Comparison of ENCODE assay signal across 27 cellular contexts in the genomic region with DNA sequence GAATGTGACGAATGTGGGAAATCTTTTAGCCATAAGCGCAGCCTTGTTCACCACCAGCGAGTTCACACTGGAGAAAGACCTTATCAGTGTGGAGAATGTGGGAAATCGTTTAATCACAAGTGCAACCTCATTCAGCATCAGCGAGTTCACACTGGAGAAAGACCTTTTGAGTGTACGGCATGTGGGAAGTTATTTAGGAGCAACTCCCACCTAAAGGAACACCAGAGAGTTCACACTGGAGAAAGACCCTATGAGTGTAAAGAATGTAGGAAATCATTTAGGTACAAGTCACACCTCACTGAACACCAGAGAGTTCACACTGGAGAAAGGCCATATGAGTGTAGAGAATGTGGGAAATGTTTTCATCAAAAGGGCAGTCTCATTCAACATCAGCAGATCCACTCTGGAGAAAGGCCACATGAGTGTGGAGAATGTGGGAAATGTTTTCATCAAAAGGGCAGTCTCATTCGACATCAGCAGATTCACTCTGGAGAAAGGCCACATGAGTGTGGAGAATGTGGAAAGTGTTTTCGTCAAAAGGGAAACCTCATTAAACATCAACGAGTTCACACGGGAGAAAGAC.
"Had no signal": no experiment of that assay in that cellular context is flagged by ENCODE, and none has a peak within 500 bp of the region (broad histone marks: within the 10 kb centered on the region; RNA-seq: fewer than 3 reads in every experiment).

No MANE protein-coding gene starts in this region.

- FAIRE-seq: TTC549 had no signal

- DNase-seq: activated CD4-positive, alpha-beta T cell treated with anti-CD3 and anti-CD28 coated beads for 1 hour; activated CD4-positive, alpha-beta T cell treated with anti-CD3 and anti-CD28 coated beads, Interleukin-2, amount 50 U/mL, for 1 hour; activated CD8-positive, alpha-beta T cell treated with anti-CD3 and anti-CD28 coated beads, Interleukin-2, amount 10 ng/mL, durations not matched to agents 7 days and 5 days; activated gamma-delta T cell; activated naive CD4-positive, alpha-beta T cell treated with anti-CD3 and anti-CD28 coated beads, Interleukin-2, amount 50 U/mL, for 16 hours; activated naive CD8-positive, alpha-beta T cell treated with anti-CD3 and anti-CD28 coated beads, Interleukin-2, amount 50 U/mL, for 24 hours; anterior cingulate cortex; body of pancreas; effector CD8-positive, alpha-beta T cell; foreskin keratinocyte; glutamatergic neuron; kidney glomerular epithelial cell; left ventricle myocardium inferior; mammary epithelial cell; ovary; stimulated activated CD4-positive, alpha-beta T cell treated with anti-CD3 and anti-CD28 coated beads, Interleukin-4, amount 100 ng/mL, for 24 hours; stimulated activated naive CD4-positive, alpha-beta T cell treated with Interleukin-2 at 50 U/mL for 16 hours; thyroid gland; upper lobe of right lung; WERI-Rb-1 had no signal

- H3K27me3 Mint-ChIP-seq: activated naive CD8-positive, alpha-beta T cell treated with anti-CD3 and anti-CD28 coated beads, Interleukin-2, amount 50 U/mL, for 24 hours; natural killer cell treated with Interleukin-12 subunit alpha and Interleukin-12 subunit beta and Interleukin-15 and Interleukin-18, amount 100 ng/mL, for 72 hours had no signal

- H3K9me3 ChIP-seq: prostate gland, thyroid gland had no signal

- H3K4me3 Mint-ChIP-seq: activated CD8-positive, alpha-beta T cell treated with anti-CD3 and anti-CD28 coated beads, Interleukin-2, amount 10 ng/mL, durations not matched to agents 7 days and 5 days; activated naive CD8-positive, alpha-beta T cell treated with anti-CD3 and anti-CD28 coated beads, Interleukin-2, amount 50 U/mL, for 24 hours; activated T-helper 1 cell treated with anti-CD3 and anti-CD28 coated beads, Interleukin-12 subunit alpha, Interleukin-12 subunit beta, Interleukin-2, Interleukin-4 antibody, amounts not matched to agents 30 ng/mL and 10 ng/mL and 1 ng/mL, durations not matched to agents 14 hours and 24 hours and 36 hours; mesothelial cell of epicardium; natural killer cell treated with Interleukin-12 subunit alpha and Interleukin-12 subunit beta and Interleukin-15 and Interleukin-18, amount 100 ng/mL, for 72 hours had no signal

- H3K27me3 ChIP-seq: body of pancreas, cardiac muscle cell, foreskin keratinocyte, hepatocyte, ovary, thyroid gland, upper lobe of right lung had no signal

- H2AFZ ChIP-seq: hepatocyte had no signal

- ATAC-seq: activated CD8-positive, alpha-beta T cell treated with anti-CD3 and anti-CD28 coated beads, Interleukin-2, amount 10 ng/mL, durations not matched to agents 7 days and 5 days; activated naive CD8-positive, alpha-beta T cell treated with anti-CD3 and anti-CD28 coated beads, Interleukin-2, amount 50 U/mL, for 24 hours; body of pancreas; foreskin keratinocyte; natural killer cell treated with Interleukin-12 subunit alpha and Interleukin-12 subunit beta and Interleukin-15 and Interleukin-18, amount 100 ng/mL, for 72 hours; upper lobe of right lung had no signal

- H3K4me1 ChIP-seq: body of pancreas, foreskin keratinocyte, prostate gland, upper lobe of right lung had no signal

- H3K4me2 ChIP-seq: hepatocyte had no signal

- H3K27ac ChIP-seq: body of pancreas, cardiac muscle cell, foreskin keratinocyte, hepatocyte, left ventricle myocardium inferior, ovary, prostate gland, thyroid gland, upper lobe of right lung, WERI-Rb-1 had no signal

- H3K4me1 Mint-ChIP-seq: mesothelial cell of epicardium had no signal

- H3K4me3 ChIP-seq: body of pancreas, cardiac muscle cell, hepatocyte, left ventricle myocardium inferior, ovary, prostate gland, thyroid gland, upper lobe of right lung had no signal

- H3K27ac Mint-ChIP-seq: activated CD8-positive, alpha-beta T cell treated with anti-CD3 and anti-CD28 coated beads, Interleukin-2, amount 10 ng/mL, durations not matched to agents 7 days and 5 days; activated naive CD8-positive, alpha-beta T cell treated with anti-CD3 and anti-CD28 coated beads, Interleukin-2, amount 50 U/mL, for 24 hours; activated T-helper 1 cell treated with anti-CD3 and anti-CD28 coated beads, Interleukin-12 subunit alpha, Interleukin-12 subunit beta, Interleukin-2, Interleukin-4 antibody, amounts not matched to agents 30 ng/mL and 10 ng/mL and 1 ng/mL, durations not matched to agents 14 hours and 24 hours and 36 hours; mesothelial cell of epicardium; natural killer cell treated with Interleukin-12 subunit alpha and Interleukin-12 subunit beta and Interleukin-15 and Interleukin-18, amount 100 ng/mL, for 72 hours had no signal
